ENCODE assay signal across 1 cellular context in the genomic region with DNA sequence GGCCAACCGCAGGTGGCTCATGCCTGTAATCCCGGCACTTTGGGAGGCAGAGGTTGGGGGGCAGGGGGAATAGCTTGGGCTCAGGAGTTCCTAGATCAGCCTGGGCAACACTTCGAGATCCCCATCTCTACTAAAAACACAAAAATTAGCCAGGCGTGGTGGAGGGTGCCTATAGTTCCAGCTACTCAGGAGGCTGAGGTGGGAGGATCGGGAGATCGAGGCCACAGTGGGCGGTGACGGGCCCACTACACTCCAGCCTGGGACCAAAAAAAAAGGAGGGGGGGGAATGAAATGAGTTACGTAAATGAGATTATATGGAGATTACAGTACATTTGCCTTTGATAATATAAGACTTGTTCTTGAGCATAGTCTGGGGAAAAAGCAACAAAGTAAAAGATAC.
TF ChIP-seq lines count a peak whose summit lies in the region.

No MANE protein-coding gene starts in this region.

TF ChIP-seq in HCT116, 20 proteins besides CTCF, POLR2A, EP300 and RAD21 (continued from another document):
- TF ChIP-seq, protein P1, sequence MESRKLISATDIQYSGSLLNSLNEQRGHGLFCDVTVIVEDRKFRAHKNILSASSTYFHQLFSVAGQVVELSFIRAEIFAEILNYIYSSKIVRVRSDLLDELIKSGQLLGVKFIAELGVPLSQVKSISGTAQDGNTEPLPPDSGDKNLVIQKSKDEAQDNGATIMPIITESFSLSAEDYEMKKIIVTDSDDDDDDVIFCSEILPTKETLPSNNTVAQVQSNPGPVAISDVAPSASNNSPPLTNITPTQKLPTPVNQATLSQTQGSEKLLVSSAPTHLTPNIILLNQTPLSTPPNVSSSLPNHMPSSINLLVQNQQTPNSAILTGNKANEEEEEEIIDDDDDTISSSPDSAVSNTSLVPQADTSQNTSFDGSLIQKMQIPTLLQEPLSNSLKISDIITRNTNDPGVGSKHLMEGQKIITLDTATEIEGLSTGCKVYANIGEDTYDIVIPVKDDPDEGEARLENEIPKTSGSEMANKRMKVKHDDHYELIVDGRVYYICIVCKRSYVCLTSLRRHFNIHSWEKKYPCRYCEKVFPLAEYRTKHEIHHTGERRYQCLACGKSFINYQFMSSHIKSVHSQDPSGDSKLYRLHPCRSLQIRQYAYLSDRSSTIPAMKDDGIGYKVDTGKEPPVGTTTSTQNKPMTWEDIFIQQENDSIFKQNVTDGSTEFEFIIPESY (IDR thresholded peaks at IDR 0.05; ENCODE audit: extremely low read depth, insufficient replicate concordance, low read length): no peak
- TF ChIP-seq ZFX (IDR thresholded peaks at IDR 0.05): no peak
- no peak for TF ChIP-seq ATF3 (IDR thresholded peaks at IDR 0.05)
